In the genomic region with DNA sequence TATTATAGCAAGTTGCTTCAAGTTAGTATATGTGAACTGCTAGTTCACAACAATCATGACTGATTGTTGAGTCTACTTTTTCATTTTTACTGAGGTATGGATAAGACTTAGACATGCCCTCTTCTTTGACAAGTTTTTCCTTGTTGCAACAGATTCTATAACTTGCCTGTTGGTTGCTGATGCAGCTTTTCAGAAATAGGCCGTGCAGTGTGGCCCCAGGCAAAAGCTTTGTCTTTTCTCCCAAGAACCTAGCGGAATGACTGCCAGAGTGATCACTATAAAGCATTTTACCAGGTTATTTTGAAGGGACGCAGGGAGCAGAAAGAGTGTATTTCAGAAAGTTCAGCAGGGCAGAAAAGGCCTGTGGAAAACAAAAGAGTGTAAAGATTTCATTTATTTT, we compare ENCODE assay signal across 14 cellular contexts. TPM values are rescaled to one million over a fixed set of nuclear protein-coding genes. Genes with fewer than 3 reads are reported as not detected.
A peak's percentile ranks its signal among the peaks of the same experiment; 100 is the strongest.
DNase-seq lines count a peak whose midpoint lies in the region; ATAC-seq and TF ChIP-seq lines count a peak whose summit lies in the region.
"Had no signal": no experiment of that assay in that cellular context is flagged by ENCODE, and none has a peak within 500 bp of the region (broad histone marks: within the 10 kb centered on the region; RNA-seq: fewer than 3 reads in every experiment).

No MANE protein-coding gene starts in this region.

- no peak for TF ChIP-seq CTCF in RWPE1 (conservative IDR thresholded peaks at IDR 0.05; ENCODE audit: low read depth)
- no peak for TF ChIP-seq CTCF in nephron progenitor cell (IDR thresholded peaks at IDR 0.05)
- TF ChIP-seq CTCF in PC-3 (conservative IDR thresholded peaks at IDR 0.05; ENCODE audit: low read depth, low read length) = no peak

- no peak for DNase-seq in CD8-positive, alpha-beta memory T cell
- DNase-seq in RWPE1 (ENCODE audit: low spot score) (peak; percentile 16), nephron progenitor cell (no peak), PC-3 (no peak), NCI-H748 treated with DMSO at 0.1 percent for 48 hours (lab: John Stamatoyannopoulos, UW) (no peak)
- no peak for DNase-seq in effector memory CD4-positive, alpha-beta T cell
- DNase-seq: dorsolateral prefrontal cortex, IMR-90, NCI-H1048, NCI-H345, PC-9, sigmoid colon had no signal

- H3K4me1 ChIP-seq in CD8-positive, alpha-beta memory T cell (ENCODE audit: insufficient read depth, low read length) = peaks cover 89% of the 10 kb centered on the region
- peaks cover 75% of the 10 kb centered on the region for H3K4me1 ChIP-seq in effector memory CD4-positive, alpha-beta T cell (ENCODE audit: control insufficient read depth, insufficient read depth, low read length, poor library complexity, severe bottlenecking)
- no peaks in the 10 kb centered on the region for H3K4me1 ChIP-seq in PC-3 (ENCODE audit: insufficient read depth, low read length)

- H3K9ac ChIP-seq in PC-3 (ENCODE audit: low read length) = no peak overlapping the region

- CTCF ChIA-PET in CD8-positive, alpha-beta memory T cell (lab: Charles Lee) = interaction anchor here (1.2 to 2.7 kb wide), 2 partner anchors 9 to 13 kb away, joined by 4 to 9 read pairs; no protein-coding TSS in a partner anchor
- CTCF ChIA-PET in RWPE1 (lab: Yijun Ruan, JAX) = no interaction called here
- CTCF ChIA-PET in PC-3 (lab: Charles Lee) = no interaction called here

- H3K79me2 ChIP-seq in PC-3 (ENCODE audit: low read length) = no peaks in the 10 kb centered on the region

- no peak overlapping the region for H3K27ac ChIP-seq in CD8-positive, alpha-beta memory T cell (ENCODE audit: low read depth, low read length)
- no peak overlapping the region for H3K27ac ChIP-seq in RWPE1
- peak overlapping the region; percentile 24 for H3K27ac ChIP-seq in effector memory CD4-positive, alpha-beta T cell (ENCODE audit: insufficient read depth, low read length, poor library complexity, severe bottlenecking)
- H3K27ac ChIP-seq in PC-3 (ENCODE audit: low read length) = no peak overlapping the region
- H3K27ac ChIP-seq: C4-2B, dorsolateral prefrontal cortex, PC-9, sigmoid colon had no signal

- BruUV-seq in PC-3 (replicated peaks; lab: Mats Ljungman, UMichigan) = no TSS peak

- no peaks in the 10 kb centered on the region for H3K9me3 ChIP-seq in CD8-positive, alpha-beta memory T cell (ENCODE audit: low read length)
- no peaks in the 10 kb centered on the region for H3K9me3 ChIP-seq in effector memory CD4-positive, alpha-beta T cell (ENCODE audit: control insufficient read depth, low read length)
- no peaks in the 10 kb centered on the region for H3K9me3 ChIP-seq in PC-3 (ENCODE audit: low read length)
- H3K9me3 ChIP-seq: sigmoid colon had no signal

- no peaks in the 10 kb centered on the region for H3K36me3 ChIP-seq in CD8-positive, alpha-beta memory T cell (ENCODE audit: insufficient read depth, low read length)
- no peaks in the 10 kb centered on the region for H3K36me3 ChIP-seq in effector memory CD4-positive, alpha-beta T cell (ENCODE audit: control insufficient read depth, insufficient read depth, low read length)
- H3K36me3 ChIP-seq in PC-3 (ENCODE audit: low read depth, low read length) = no peaks in the 10 kb centered on the region
- H3K36me3 ChIP-seq: sigmoid colon had no signal

- ATAC-seq in GM19023 (IDR thresholded peaks at IDR 0.05; ENCODE audit: unreplicated experiment) (no peak), PC-3 (no peak)

- no peak overlapping the region for H2AFZ ChIP-seq in PC-3 (ENCODE audit: low read length)
- H2AFZ ChIP-seq: PC-9 had no signal

- no peak overlapping the region for H3K4me2 ChIP-seq in PC-3 (ENCODE audit: low read length)
- H3K4me2 ChIP-seq: PC-9 had no signal

- intact Hi-C loops in PC-3 (cut with micrococcal nuclease) = no loop called here

- H3K27ac Mint-ChIP-seq in CD8-positive, alpha-beta memory T cell = peak overlapping the region in 7 of 8 donors; percentile 43 to 80 (median 61)
- H3K27ac Mint-ChIP-seq in nephron progenitor cell = peak overlapping the region; percentile 43

- H3K27me3 Mint-ChIP-seq in CD8-positive, alpha-beta memory T cell = no peaks in the 10 kb centered on the region
- peaks cover 4% of the 10 kb centered on the region for H3K27me3 Mint-ChIP-seq in nephron progenitor cell (ENCODE audit: low read depth, poor library complexity)

- peak overlapping the region; percentile 1 for H3K4me3 ChIP-seq in CD8-positive, alpha-beta memory T cell (ENCODE audit: low read length)
- H3K4me3 ChIP-seq in effector memory CD4-positive, alpha-beta T cell (ENCODE audit: insufficient read depth, low read depth, low read length, poor library complexity, severe bottlenecking) = peak overlapping the region; percentile 6
- H3K4me3 ChIP-seq in PC-3 (ENCODE audit: low read length) = no peak overlapping the region
- H3K4me3 ChIP-seq: dorsolateral prefrontal cortex, PC-9, sigmoid colon had no signal

- no peaks in the 10 kb centered on the region for H3K9me2 ChIP-seq in PC-3 (replicated peaks; ENCODE audit: low read length)

- H3K36me3 Mint-ChIP-seq in CD8-positive, alpha-beta memory T cell = peaks cover 0 to 17% (median 2%) of the 10 kb centered on the region in 3 donors
- no peaks in the 10 kb centered on the region for H3K36me3 Mint-ChIP-seq in nephron progenitor cell (ENCODE audit: low read depth)

- H3K9me3 Mint-ChIP-seq in CD8-positive, alpha-beta memory T cell = no peaks in the 10 kb centered on the region
- no peaks in the 10 kb centered on the region for H3K9me3 Mint-ChIP-seq in nephron progenitor cell

- no peaks in the 10 kb centered on the region for H4K20me1 ChIP-seq in PC-3 (ENCODE audit: low read length)

- peak overlapping the region; percentile 57 to 75 (median 67) for H3K4me3 Mint-ChIP-seq in CD8-positive, alpha-beta memory T cell
- H3K4me3 Mint-ChIP-seq in nephron progenitor cell = no peak overlapping the region

- POLR2A ChIA-PET in CD8-positive, alpha-beta memory T cell (lab: Charles Lee) = interaction anchor here (1.2 kb wide), 1 partner anchor 13 kb away, joined by 6 read pairs; no protein-coding TSS in a partner anchor
- POLR2A ChIA-PET in RWPE1 (lab: Yijun Ruan, JAX; ENCODE audit: low non-redundant PET) (no interaction called here), PC-3 (lab: Charles Lee; ENCODE audit: unreplicated experiment) (no interaction called here)

- H3F3A ChIP-seq in PC-3 (ENCODE audit: low read length, unreplicated experiment) = no peaks in the 10 kb centered on the region

- peaks cover 89 to 97% (median 94%) of the 10 kb centered on the region in 3 donors for H3K4me1 Mint-ChIP-seq in CD8-positive, alpha-beta memory T cell
- peaks cover 45% of the 10 kb centered on the region for H3K4me1 Mint-ChIP-seq in nephron progenitor cell

- no peaks in the 10 kb centered on the region for H3K27me3 ChIP-seq in CD8-positive, alpha-beta memory T cell (ENCODE audit: insufficient read depth, low read length, poor library complexity, severe bottlenecking)
- no peaks in the 10 kb centered on the region for H3K27me3 ChIP-seq in effector memory CD4-positive, alpha-beta T cell (replicated peaks; ENCODE audit: control insufficient read depth, insufficient read depth, low read length, poor library complexity, severe bottlenecking)
- H3K27me3 ChIP-seq in PC-3 (ENCODE audit: low read length) = no peaks in the 10 kb centered on the region
- H3K27me3 ChIP-seq: dorsolateral prefrontal cortex, sigmoid colon had no signal

RNA-seq across cellular contexts. Expression of a gene that starts 16.0 kb away (rescaled TPM):
- 10 to 100 TPM; 63.4 to 64.6 TPM for total RNA-seq in CD8-positive, alpha-beta memory T cell
- polyA plus RNA-seq in CD8-positive, alpha-beta memory T cell = 9.0 TPM
- 4.2 and 7.7 TPM in 2 replicates for total RNA-seq in PC-3 (2014; rRNA removed)
